27 cellular contexts compared by ENCODE assay signal in the genomic region with DNA sequence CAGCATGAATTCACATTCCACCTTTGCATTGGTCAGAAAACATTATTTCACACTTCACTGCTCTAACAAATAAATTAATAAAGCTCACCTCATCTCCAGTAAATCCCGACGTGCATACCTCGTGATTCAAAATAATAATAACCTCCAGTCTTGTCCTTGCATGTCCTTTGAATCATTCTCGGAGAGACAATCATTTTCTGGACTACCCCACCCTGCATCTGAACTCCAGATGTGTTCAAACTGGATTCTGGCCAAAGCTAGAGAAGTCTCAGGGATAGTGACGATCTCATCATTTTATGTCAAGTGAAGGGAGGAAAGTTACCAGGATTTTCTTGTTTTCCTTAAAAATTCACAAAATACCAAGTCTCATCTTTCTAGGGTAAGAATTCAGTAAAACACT.
DNase-seq lines count a peak whose midpoint lies in the region; ATAC-seq and TF ChIP-seq lines count a peak whose summit lies in the region.
"Had no signal": no experiment of that assay in that cellular context is flagged by ENCODE, and none has a peak within 500 bp of the region (broad histone marks: within the 10 kb centered on the region; RNA-seq: fewer than 3 reads in every experiment).

No MANE protein-coding gene starts in this region.

- H2BK15ac ChIP-seq in IMR-90 (ENCODE audit: low read depth, low read length) = 0 out of 3 replicates have a peak overlapping the region, but pooled peaks have one; percentile 15

- no peak overlapping the region for H3K18ac ChIP-seq in IMR-90 (ENCODE audit: low read depth, low read length)

- no peak overlapping the region for H3K4me3 ChIP-seq in IMR-90 (ENCODE audit: insufficient read depth, low read depth, low read length)
- no peak overlapping the region for H3K4me3 ChIP-seq in skeletal muscle cell (ENCODE audit: low read depth, low read length)
- H3K4me3 ChIP-seq: esophagus squamous epithelium, GM12878, left lung, neural progenitor cell, smooth muscle cell, upper lobe of right lung had no signal

- peaks cover 14% of the 10 kb centered on the region for H3K9me1 ChIP-seq in IMR-90 (ENCODE audit: insufficient read depth, low read length)

- H2BK5ac ChIP-seq in IMR-90 (ENCODE audit: low read depth, low read length, poor library complexity, severe bottlenecking) = no peak overlapping the region

- H3K4ac ChIP-seq in IMR-90 (ENCODE audit: low read depth, low read length) = no peak overlapping the region

- H2AFZ ChIP-seq in IMR-90 (replicated peaks; ENCODE audit: low read length, poor library complexity) = no peak overlapping the region
- H2AFZ ChIP-seq: neural progenitor cell, parathyroid adenoma had no signal

- H3K36me3 Mint-ChIP-seq in activated CD4-positive, alpha-beta memory T cell treated with anti-CD3 and anti-CD28 coated beads, Interleukin-2, amount 10 ng/mL, durations not matched to agents 7 days and 5 days (ENCODE audit: low read depth) = no peaks in the 10 kb centered on the region
- H3K36me3 Mint-ChIP-seq: CD4-positive, CD25-positive, alpha-beta regulatory T cell had no signal

- TF ChIP-seq RAD21 in IMR-90 (IDR thresholded peaks at IDR 0.05; ENCODE audit: low read length) = no peak

- BruUV-seq in IMR-90 (replicated peaks; lab: Mats Ljungman, UMichigan) = no TSS peak

- peak overlapping the region; percentile 22; the same call in 1 of the 2 replicates for H2BK120ac ChIP-seq in IMR-90 (ENCODE audit: low read depth, low read length)

- H4K8ac ChIP-seq in IMR-90 (ENCODE audit: low read depth in 2 of 2, low read length in 2 of 2) = no peak overlapping the region

- H3K4me1 Mint-ChIP-seq in activated CD4-positive, alpha-beta memory T cell treated with anti-CD3 and anti-CD28 coated beads, Interleukin-2, amount 10 ng/mL, durations not matched to agents 7 days and 5 days = no peaks in the 10 kb centered on the region
- H3K4me1 Mint-ChIP-seq: CD4-positive, CD25-positive, alpha-beta regulatory T cell had no signal

- no peak overlapping the region for H2AK9ac ChIP-seq in IMR-90 (replicated peaks; ENCODE audit: low read depth, low read length, poor library complexity)

- no peak overlapping the region for H3K27ac Mint-ChIP-seq in activated CD4-positive, alpha-beta memory T cell treated with anti-CD3 and anti-CD28 coated beads, Interleukin-2, amount 10 ng/mL, durations not matched to agents 7 days and 5 days
- H3K27ac Mint-ChIP-seq: CD4-positive, CD25-positive, alpha-beta regulatory T cell; effector memory CD8-positive, alpha-beta T cell; H9; neural progenitor cell had no signal

- POLR2A ChIA-PET in IMR-90 (lab: Charles Lee; ENCODE audit: unreplicated experiment) = no interaction called here
- POLR2A ChIA-PET in activated CD4-positive, alpha-beta memory T cell treated with anti-CD3 and anti-CD28 coated beads, Interleukin-2, amount 10 ng/mL, durations not matched to agents 7 days and 5 days (lab: Charles Lee) = no interaction called here

- H3K27ac ChIP-seq in IMR-90 (ENCODE audit: insufficient read depth, low read length) = no peak overlapping the region
- H3K27ac ChIP-seq: esophagus squamous epithelium, left lung, neural progenitor cell, parathyroid adenoma, upper lobe of right lung had no signal

- H3K14ac ChIP-seq in IMR-90 (replicated peaks; ENCODE audit: low read depth, low read length) = no peak overlapping the region

- no peak overlapping the region for H3K9ac ChIP-seq in IMR-90 (ENCODE audit: low read depth, low read length)
- H3K9ac ChIP-seq: neural progenitor cell, parathyroid adenoma had no signal

- no peak overlapping the region for H4K5ac ChIP-seq in IMR-90 (ENCODE audit: low read depth, low read length)

- in situ Hi-C loops in IMR-90 (cut with MboI; ENCODE audit: low sequenced_read_pairs) = no loop called here

- ATAC-seq in IMR-90 (ENCODE audit: low read depth) = no peak
- ATAC-seq: effector memory CD8-positive, alpha-beta T cell; GM12878; left lung; upper lobe of right lung had no signal

- H3K79me1 ChIP-seq in IMR-90 (ENCODE audit: low read depth in 1 of 2, low read length in 2 of 2) = peaks cover 0 to 11% of the 10 kb centered on the region in 2 experiments; a peak in 1 of 4 replicates

- TF ChIP-seq POLR2A in IMR-90 (IDR thresholded peaks at IDR 0.05; ENCODE audit: low read depth, low read length) = no peak

- peak overlapping the region; percentile 23; the same call in 1 of the 2 replicates for H2AK5ac ChIP-seq in IMR-90 (ENCODE audit: low read depth, low read length)

- CTCF ChIA-PET in IMR-90 (lab: Yijun Ruan, JAX) = interaction anchor here (0.6 to 1.7 kb wide), 3 partner anchors 15 to 134 kb away, joined by 3 read pairs; no protein-coding TSS in a partner anchor
- CTCF ChIA-PET in activated CD4-positive, alpha-beta memory T cell treated with anti-CD3 and anti-CD28 coated beads, Interleukin-2, amount 10 ng/mL, durations not matched to agents 7 days and 5 days (lab: Charles Lee) = no interaction called here

- no peaks in the 10 kb centered on the region for H3K9me3 Mint-ChIP-seq in activated CD4-positive, alpha-beta memory T cell treated with anti-CD3 and anti-CD28 coated beads, Interleukin-2, amount 10 ng/mL, durations not matched to agents 7 days and 5 days

- dilution Hi-C loops in IMR-90 (cut with HindIII; ENCODE audit: low sequenced_read_pairs, unreplicated experiment) = no loop called here

- no peaks in the 10 kb centered on the region for H3K36me3 ChIP-seq in IMR-90 (ENCODE audit: control insufficient read depth, insufficient read depth, low read length)
- H3K36me3 ChIP-seq: esophagus squamous epithelium, left lung, neural progenitor cell, upper lobe of right lung had no signal

- no peaks in the 10 kb centered on the region for H3K27me3 Mint-ChIP-seq in activated CD4-positive, alpha-beta memory T cell treated with anti-CD3 and anti-CD28 coated beads, Interleukin-2, amount 10 ng/mL, durations not matched to agents 7 days and 5 days
- H3K27me3 Mint-ChIP-seq: CD4-positive, CD25-positive, alpha-beta regulatory T cell; effector memory CD8-positive, alpha-beta T cell had no signal

- no peak overlapping the region for H3K4me2 ChIP-seq in IMR-90 (ENCODE audit: low read depth, low read length)
- H3K4me2 ChIP-seq: neural progenitor cell, smooth muscle cell had no signal

- 0 out of 2 replicates have a peak overlapping the region, but pooled peaks have one; percentile 13 for H4K91ac ChIP-seq in IMR-90 (ENCODE audit: insufficient read depth, low read depth, low read length)

- 0 out of 2 replicates have a peak overlapping the region, but pooled peaks have one; percentile 2 for H2BK20ac ChIP-seq in IMR-90 (ENCODE audit: low read depth, low read length)

- peak; percentile 59 for DNase-seq in EL
- peak; percentile 20 for DNase-seq in IMR-90
- peak; percentile 21 for DNase-seq in fibroblast of gingiva (ENCODE audit: low read depth)
- DNase-seq in skeletal muscle cell (ENCODE audit: low read depth) = peak; percentile 2
- DNase-seq in SHP77 (lab: John Stamatoyannopoulos, UW) = no peak
- no peak for DNase-seq in activated CD4-positive, alpha-beta memory T cell treated with anti-CD3 and anti-CD28 coated beads, Interleukin-2, amount 10 ng/mL, durations not matched to agents 7 days and 5 days
- DNase-seq in OCI-M1 (lab: John Stamatoyannopoulos, UW) = no peak
- DNase-seq: activated CD4-positive, alpha-beta T cell treated with anti-CD3 and anti-CD28 coated beads, Interleukin-2, amount 50 U/mL, for 48 hours; activated CD4-positive, CD25-positive, alpha-beta regulatory T cell treated with anti-CD3 and anti-CD28 coated beads, Interleukin-2, amount 50 U/mL, for 72 hours; activated naive CD4-positive, alpha-beta T cell; CD4-positive, CD25-positive, alpha-beta regulatory T cell; central memory CD4-positive, alpha-beta T cell; effector memory CD8-positive, alpha-beta T cell; esophagus squamous epithelium; glutamatergic neuron; H9; left lung; NCI-H1417 treated with DMSO at 0.1 percent for 48 hours; NCI-H446 treated with DMSO at 0.1 percent for 48 hours; retina; stimulated activated naive CD4-positive, alpha-beta T cell; T-helper 2 cell; upper lobe of right lung had no signal

- H4K20me1 ChIP-seq in IMR-90 (ENCODE audit: insufficient read depth, low read length) = no peaks in the 10 kb centered on the region

- no peaks in the 10 kb centered on the region for H3K9me3 ChIP-seq in IMR-90 (ENCODE audit: control insufficient read depth, insufficient read depth, low read length)
- H3K9me3 ChIP-seq: esophagus squamous epithelium, upper lobe of right lung had no signal

- peaks cover 13% of the 10 kb centered on the region for H3K4me1 ChIP-seq in IMR-90 (ENCODE audit: control insufficient read depth, insufficient read depth, low read length)
- H3K4me1 ChIP-seq: left lung, parathyroid adenoma, upper lobe of right lung had no signal

- intact Hi-C loops in IMR-90 (cut with micrococcal nuclease) = no loop called here

- TF ChIP-seq CTCF in IMR-90 (conservative IDR thresholded peaks at IDR 0.05; ENCODE audit: low read depth, low read length) = no peak

- H3K4me3 Mint-ChIP-seq in activated CD4-positive, alpha-beta memory T cell treated with anti-CD3 and anti-CD28 coated beads, Interleukin-2, amount 10 ng/mL, durations not matched to agents 7 days and 5 days = no peak overlapping the region
- H3K4me3 Mint-ChIP-seq: CD4-positive, CD25-positive, alpha-beta regulatory T cell; effector memory CD8-positive, alpha-beta T cell; H9; neural progenitor cell had no signal

- H3K23ac ChIP-seq in IMR-90 (ENCODE audit: low read depth, low read length) = no peak overlapping the region

- no CpG with 5 or more reads among the region's 5 CpGs for WGBS in IMR-90 (ENCODE audit: extremely low coverage in 2 of 2, insufficient read length in 1 of 2), 2 experiments

- H3K56ac ChIP-seq in IMR-90 (ENCODE audit: extremely low read depth, insufficient read depth, low read length) = no peak overlapping the region

- H3K27me3 ChIP-seq in IMR-90 (ENCODE audit: control insufficient read depth, insufficient read depth, low read length) = no peaks in the 10 kb centered on the region
- H3K27me3 ChIP-seq: esophagus squamous epithelium, left lung, neural progenitor cell, upper lobe of right lung had no signal

TF ChIP-seq in IMR-90, 13 proteins besides CTCF, POLR2A, EP300 and RAD21:
- no peak for TF ChIP-seq CEBPB (IDR thresholded peaks at IDR 0.05; ENCODE audit: low read depth, low read length)
- TF ChIP-seq BHLHE40 (IDR thresholded peaks at IDR 0.05; ENCODE audit: low read depth, low read length) = no peak
- no peak for TF ChIP-seq CHD1 (IDR thresholded peaks at IDR 0.05; ENCODE audit: low read depth, low read length)
- no peak for TF ChIP-seq USF2 (IDR thresholded peaks at IDR 0.05; ENCODE audit: low read depth, low read length)
- no peak for TF ChIP-seq MXI1 (IDR thresholded peaks at IDR 0.05; ENCODE audit: borderline replicate concordance, low read depth, low read length)
- TF ChIP-seq MAFK (IDR thresholded peaks at IDR 0.05; ENCODE audit: low read depth, low read length) = peak; percentile 31; the same call in 1 of the 2 replicates
TF ChIP-seq in IMR-90: peak in this region for 1.

Comparison
In these comparisons a context has a peak if more than half of its experiments do, and no peak if none do; other contexts are left out.
1. DNase-seq: peak in EL (single experiment), IMR-90 (single experiment), fibroblast of gingiva (single experiment) and skeletal muscle cell (single experiment); none in SHP77 (0 of 2), activated CD4-positive, alpha-beta memory T cell treated with anti-CD3 and anti-CD28 coated beads, Interleukin-2, amount 10 ng/mL, durations not matched to agents 7 days and 5 days (single experiment) and OCI-M1 (single experiment).